Comparison of ENCODE assay signal across 24 cellular contexts in the genomic region with DNA sequence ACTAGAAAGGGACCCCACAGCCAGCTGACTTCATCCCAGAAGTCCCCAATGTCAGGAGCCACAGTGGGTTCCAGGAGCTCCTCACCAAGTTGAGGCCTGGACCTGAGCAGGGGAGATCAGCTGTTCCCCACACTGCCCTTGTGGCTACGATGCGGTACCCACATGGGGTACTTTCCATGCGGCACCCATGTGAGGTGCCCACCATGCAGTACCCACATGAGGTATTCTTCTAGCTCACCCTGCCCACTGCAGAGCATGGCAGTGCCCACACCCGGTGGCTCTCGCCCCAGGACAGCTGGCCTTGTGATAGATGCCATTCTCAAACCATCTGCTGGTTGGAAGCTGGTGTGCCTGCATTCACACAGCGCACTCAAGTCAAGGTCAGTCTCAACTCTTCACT.
DNase-seq lines count a peak whose midpoint lies in the region; ATAC-seq, FAIRE-seq and TF ChIP-seq lines count a peak whose summit lies in the region.
"Had no signal": no experiment of that assay in that cellular context is flagged by ENCODE, and none has a peak within 500 bp of the region (broad histone marks: within the 10 kb centered on the region; RNA-seq: fewer than 3 reads in every experiment).

No MANE protein-coding gene starts in this region.

- H4K20me1 ChIP-seq in H1 (replicated peaks in 1 of 2; ENCODE audit: control insufficient read depth in 1 of 2, insufficient read depth in 2 of 2, low read length in 2 of 2) = peaks cover 0 to 3% of the 10 kb centered on the region in 2 experiments
- H4K20me1 ChIP-seq: BLaER1 treated with 17β-estradiol and CSF1 and Interleukin-3, amounts not matched to agents 10 nM and 100 nM had no signal

- peaks cover 9% of the 10 kb centered on the region for H3K27me3 Mint-ChIP-seq in stimulated activated naive CD8-positive, alpha-beta T cell treated with anti-CD3 and anti-CD28 coated beads, Interleukin-15, amount 100 ng/mL, for 72 hours
- H3K27me3 Mint-ChIP-seq in naive thymus-derived CD4-positive, alpha-beta T cell = peaks cover 0 to 15% (median 9%) of the 10 kb centered on the region in 5 donors

- no peak overlapping the region for H3K27ac ChIP-seq in H1 (ENCODE audit: low read depth, low read length)
- no peak overlapping the region for H3K27ac ChIP-seq in naive thymus-derived CD4-positive, alpha-beta T cell (ENCODE audit: low read depth, low read length)
- H3K27ac ChIP-seq: A549; BLaER1 treated with 17β-estradiol and CSF1 and Interleukin-3, amounts not matched to agents 10 nM and 100 nM; GM23248 had no signal

- H3K4me3 ChIP-seq in H1 (ENCODE audit: extremely low read depth in 1 of 4, insufficient read depth in 2 of 4, low read depth in 3 of 4, low read length in 4 of 4) = no peak overlapping the region
- no peak overlapping the region for H3K4me3 ChIP-seq in naive thymus-derived CD4-positive, alpha-beta T cell (ENCODE audit: low read length)
- H3K4me3 ChIP-seq: A549; BLaER1 treated with 17β-estradiol and CSF1 and Interleukin-3, amounts not matched to agents 10 nM and 100 nM; GM12878; GM23248 had no signal

- no peak for TF ChIP-seq POLR2A in H1 (IDR thresholded peaks at IDR 0.05; ENCODE audit: control extremely low read depth in 1 of 2, low read depth in 2 of 2, low read length in 2 of 2)

- H3K79me1 ChIP-seq in H1 (ENCODE audit: low read depth, low read length) = no peaks in the 10 kb centered on the region

- H4K8ac ChIP-seq in H1 (ENCODE audit: extremely low read depth, insufficient read depth, low read length) = no peak overlapping the region

- H4K5ac ChIP-seq in H1 (ENCODE audit: insufficient read length, low read depth, low read length) = no peak overlapping the region

- no peaks in the 10 kb centered on the region for H3K36me3 ChIP-seq in H1 (ENCODE audit: control insufficient read depth in 2 of 4, insufficient read depth in 4 of 4, low read length in 3 of 4)
- H3K36me3 ChIP-seq in naive thymus-derived CD4-positive, alpha-beta T cell (ENCODE audit: control insufficient read depth in 2 of 3, insufficient read depth in 3 of 3, low read length in 3 of 3) = no peaks in the 10 kb centered on the region
- H3K36me3 ChIP-seq: BE2C; BLaER1 treated with 17β-estradiol and CSF1 and Interleukin-3, amounts not matched to agents 10 nM and 100 nM had no signal

- DNase-seq in stimulated activated naive CD8-positive, alpha-beta T cell treated with anti-CD3 and anti-CD28 coated beads, Interleukin-15, amount 100 ng/mL, for 72 hours = no peak
- no peak for DNase-seq in stimulated activated naive CD8-positive, alpha-beta T cell treated with anti-CD3 and anti-CD28 coated beads, Interleukin-15, Interleukin-2, amounts not matched to agents 100 U/mL and 50 U/mL, for 24 hours
- DNase-seq in H1 (ENCODE audit: low read depth in 1 of 2, low spot score in 2 of 2) (no peak), urothelium cell line (ENCODE audit: low spot score) (no peak), SIG-M5 treated with dmso at 0.1 percent for 504 hours (lab: John Stamatoyannopoulos, UW; ENCODE audit: unreplicated experiment) (no peak), NCI-H526 treated with DMSO at 0.1 percent for 48 hours (lab: John Stamatoyannopoulos, UW) (no peak), NCI-H2107 (lab: John Stamatoyannopoulos, UW) (no peak)
- DNase-seq in naive thymus-derived CD4-positive, alpha-beta T cell = no peak
- DNase-seq: 8988T; AML-193; CD4-positive, alpha-beta T cell; CD8-positive, alpha-beta memory T cell; DMS 273 treated with DMSO at 0.1 percent for 48 hours; DMS79; GDM1 had no signal

- H3K4me2 ChIP-seq in H1 (ENCODE audit: insufficient read depth in 1 of 2, low read depth in 2 of 2, low read length in 2 of 2) = no peak overlapping the region
- H3K4me2 ChIP-seq: A549; BLaER1 treated with 17β-estradiol and CSF1 and Interleukin-3, amounts not matched to agents 10 nM and 100 nM had no signal

- H3K23ac ChIP-seq in H1 (ENCODE audit: insufficient read length) = no peak overlapping the region

- FAIRE-seq in H1 (lab: Jason Lieb, UNC) (no peak), urothelium cell line (lab: Jason Lieb, UNC) (peak; percentile 94)
- FAIRE-seq: A549, D721Med, GM12878, GM19239 had no signal

- H3K4me1 ChIP-seq in H1 (replicated peaks in 1 of 4; ENCODE audit: control insufficient read depth in 3 of 4, insufficient read depth in 4 of 4, low read length in 3 of 4) = no peaks in the 10 kb centered on the region
- no peaks in the 10 kb centered on the region for H3K4me1 ChIP-seq in naive thymus-derived CD4-positive, alpha-beta T cell (ENCODE audit: control insufficient read depth in 2 of 2, insufficient read depth in 2 of 2, low read length in 2 of 2)
- H3K4me1 ChIP-seq: BE2C had no signal

- no peak for TF ChIP-seq RAD21 in H1 (IDR thresholded peaks at IDR 0.05 in 1 of 2, conservative IDR thresholded peaks at IDR 0.05 in 1 of 2; ENCODE audit: low read depth in 2 of 2, low read length in 2 of 2)

- H3K4me1 Mint-ChIP-seq in stimulated activated naive CD8-positive, alpha-beta T cell treated with anti-CD3 and anti-CD28 coated beads, Interleukin-15, amount 100 ng/mL, for 72 hours = no peaks in the 10 kb centered on the region
- H3K4me1 Mint-ChIP-seq in naive thymus-derived CD4-positive, alpha-beta T cell = no peaks in the 10 kb centered on the region
- H3K4me1 Mint-ChIP-seq: CD14-positive monocyte; CD8-positive, alpha-beta memory T cell had no signal

- no peaks in the 10 kb centered on the region for H3K79me2 ChIP-seq in H1 (ENCODE audit: control insufficient read depth in 1 of 2, insufficient read depth in 2 of 2, low read length in 2 of 2)

- no peak overlapping the region for H2AK5ac ChIP-seq in H1 (ENCODE audit: low read depth, low read length)

- H3K14ac ChIP-seq in H1 (ENCODE audit: insufficient read length) = no peak overlapping the region

- H2BK20ac ChIP-seq in H1 (ENCODE audit: low read length) = no peak overlapping the region

- CTCF ChIA-PET in H1 (lab: Charles Lee; ENCODE audit: partially characterized antibody) = interaction anchor here (0.5 to 11.1 kb wide), 26 partner anchors 11 to 478 kb away, joined by 3 to 108 read pairs (median 4); no protein-coding TSS in a partner anchor
- CTCF ChIA-PET in naive thymus-derived CD4-positive, alpha-beta T cell (lab: Charles Lee) = no interaction called here

- no peak overlapping the region for H3K18ac ChIP-seq in H1 (ENCODE audit: extremely low read depth, low read length)

- whole genome bisulfite sequencing in H1 (ENCODE audit: extremely low coverage in 1 of 2, insufficient coverage in 1 of 2, insufficient read length in 1 of 2, insufficient replicate concordance in 2 of 2, low coverage in 1 of 2, low lambda C conversion rate in 2 of 2, missing lambda C conversion rate in 1 of 2), 2 experiments = 92% methylated on average over 6 of the region's 6 CpGs; no CpG with 5 or more reads in 1 of the 2 experiments

- intact Hi-C loops in naive thymus-derived CD4-positive, alpha-beta T cell (cut with micrococcal nuclease) = loop anchor here in 1 of 2 donors (10.0 kb wide), 1 partner anchor 462 kb away; no protein-coding TSS in a partner anchor

- H3K9ac ChIP-seq in H1 (replicated peaks in 1 of 4; ENCODE audit: extremely low read depth in 1 of 4, low read depth in 3 of 4, low read length in 3 of 4) = no peak overlapping the region
- H3K9ac ChIP-seq: BLaER1 treated with 17β-estradiol and CSF1 and Interleukin-3, amounts not matched to agents 10 nM and 100 nM; GM23248 had no signal

- no peak overlapping the region for H4K91ac ChIP-seq in H1 (replicated peaks; ENCODE audit: insufficient read length, low read length)

- H2BK15ac ChIP-seq in H1 (ENCODE audit: low read length) = no peak overlapping the region

- no peaks in the 10 kb centered on the region for H3K23me2 ChIP-seq in H1 (ENCODE audit: low read depth, low read length)

- no peak overlapping the region for H3K27ac Mint-ChIP-seq in stimulated activated naive CD8-positive, alpha-beta T cell treated with anti-CD3 and anti-CD28 coated beads, Interleukin-15, amount 100 ng/mL, for 72 hours
- H3K27ac Mint-ChIP-seq in naive thymus-derived CD4-positive, alpha-beta T cell = no peak overlapping the region
- H3K27ac Mint-ChIP-seq: CD14-positive monocyte; CD4-positive, alpha-beta T cell; CD8-positive, alpha-beta memory T cell had no signal

- H3K9me3 Mint-ChIP-seq in stimulated activated naive CD8-positive, alpha-beta T cell treated with anti-CD3 and anti-CD28 coated beads, Interleukin-15, amount 100 ng/mL, for 72 hours = no peaks in the 10 kb centered on the region
- H3K9me3 Mint-ChIP-seq in naive thymus-derived CD4-positive, alpha-beta T cell = peaks cover 0 to 7% (median 0%) of the 10 kb centered on the region in 11 donors
- H3K9me3 Mint-ChIP-seq: H9 had no signal

- no peaks in the 10 kb centered on the region for H3K36me3 Mint-ChIP-seq in naive thymus-derived CD4-positive, alpha-beta T cell
- H3K36me3 Mint-ChIP-seq: CD14-positive monocyte; CD8-positive, alpha-beta memory T cell had no signal

- H3K27me3 ChIP-seq in H1 (replicated peaks in 1 of 4; ENCODE audit: control insufficient read depth in 3 of 4, extremely low read depth in 1 of 4, insufficient read depth in 3 of 4, low read length in 3 of 4) = no peaks in the 10 kb centered on the region; a peak in 1 of 7 replicates
- no peaks in the 10 kb centered on the region for H3K27me3 ChIP-seq in naive thymus-derived CD4-positive, alpha-beta T cell (ENCODE audit: control insufficient read depth in 2 of 2, insufficient read depth in 2 of 2, low read length in 2 of 2)
- H3K27me3 ChIP-seq: BLaER1 treated with 17β-estradiol and CSF1 and Interleukin-3, amounts not matched to agents 10 nM and 100 nM had no signal

- peak; percentile 44 for ATAC-seq in stimulated activated naive CD8-positive, alpha-beta T cell treated with anti-CD3 and anti-CD28 coated beads, Interleukin-15, amount 100 ng/mL, for 72 hours
- ATAC-seq in stimulated activated naive CD8-positive, alpha-beta T cell treated with anti-CD3 and anti-CD28 coated beads, Interleukin-15, Interleukin-2, amounts not matched to agents 100 U/mL and 50 U/mL, for 24 hours = no peak
- peak; percentile 28 for ATAC-seq in naive thymus-derived CD4-positive, alpha-beta T cell
- ATAC-seq: GM12878 had no signal

- TF ChIP-seq EP300 in H1 (IDR thresholded peaks at IDR 0.05; ENCODE audit: borderline replicate concordance in 1 of 2, low read depth in 2 of 2, low read length in 2 of 2) = no peak

- H3K9me3 ChIP-seq in H1 (ENCODE audit: insufficient read depth in 2 of 2, low read depth in 1 of 2, low read length in 1 of 2) = no peaks in the 10 kb centered on the region
- H3K9me3 ChIP-seq in naive thymus-derived CD4-positive, alpha-beta T cell (ENCODE audit: control insufficient read depth in 2 of 3, low read length in 3 of 3) = no peaks in the 10 kb centered on the region
- H3K9me3 ChIP-seq: A549; BE2C; BLaER1 treated with 17β-estradiol and CSF1 and Interleukin-3, amounts not matched to agents 10 nM and 100 nM had no signal

- no peak overlapping the region for H2AFZ ChIP-seq in H1 (ENCODE audit: low read length)
- H2AFZ ChIP-seq: GM23248 had no signal

- no peak overlapping the region for H2BK12ac ChIP-seq in H1 (ENCODE audit: low read depth, low read length)

- no peak overlapping the region for H3K4me3 Mint-ChIP-seq in stimulated activated naive CD8-positive, alpha-beta T cell treated with anti-CD3 and anti-CD28 coated beads, Interleukin-15, amount 100 ng/mL, for 72 hours
- no peak overlapping the region for H3K4me3 Mint-ChIP-seq in naive thymus-derived CD4-positive, alpha-beta T cell
- H3K4me3 Mint-ChIP-seq: CD14-positive monocyte; CD4-positive, alpha-beta T cell; CD8-positive, alpha-beta memory T cell; H9 had no signal

- POLR2A ChIA-PET in H1 (lab: Charles Lee; ENCODE audit: partially characterized antibody) = no interaction called here
- POLR2A ChIA-PET in naive thymus-derived CD4-positive, alpha-beta T cell (lab: Charles Lee) = no interaction called here

- H3K56ac ChIP-seq in H1 (replicated peaks; ENCODE audit: insufficient read length, low read depth, low read length) = no peak overlapping the region

- no peak for TF ChIP-seq CTCF in H1 (IDR thresholded peaks at IDR 0.05; ENCODE audit: control extremely low read depth in 1 of 3, insufficient read depth in 1 of 3, low read depth in 1 of 3, low read length in 3 of 3)

- H3K4ac ChIP-seq in H1 (replicated peaks; ENCODE audit: insufficient read length, low read depth, low read length) = no peak overlapping the region

- H2BK5ac ChIP-seq in H1 (ENCODE audit: low read depth, low read length) = no peak overlapping the region

- no peak overlapping the region for H2BK120ac ChIP-seq in H1 (replicated peaks; ENCODE audit: low read depth, low read length)
